Comparison of ENCODE assay signal across 16 cellular contexts in genomic region chr10:1659221-1659791, GRCh38.
"Had no signal": no experiment of that assay in that cellular context is flagged by ENCODE, and none has a peak within 500 bp of the region (broad histone marks: within the 10 kb centered on the region; RNA-seq: fewer than 3 reads in every experiment).

No MANE protein-coding gene starts in this region.

- H3K79me2 ChIP-seq: parathyroid adenoma had no signal

- H3K9me3 Mint-ChIP-seq: memory B cell; natural killer cell treated with Interleukin-12 subunit alpha and Interleukin-12 subunit beta and Interleukin-15 and Interleukin-18, amount 100 ng/mL, for 72 hours; type B pancreatic cell had no signal

- H3K4me3 ChIP-seq: heart left ventricle, spleen, suprapubic skin, thyroid gland had no signal

- H3K9me3 ChIP-seq: heart left ventricle, spleen, suprapubic skin, thyroid gland had no signal

- H3K9ac ChIP-seq: parathyroid adenoma had no signal

- H2AFZ ChIP-seq: parathyroid adenoma had no signal

- H3K27me3 ChIP-seq: foreskin keratinocyte, thyroid gland had no signal

- H3K4me3 Mint-ChIP-seq: memory B cell; natural killer cell treated with Interleukin-12 subunit alpha and Interleukin-12 subunit beta and Interleukin-15 and Interleukin-18, amount 100 ng/mL, for 72 hours; type B pancreatic cell had no signal

- DNase-seq: dermis blood vessel endothelial cell; erythroblast; foreskin keratinocyte; heart left ventricle; kidney glomerular epithelial cell; midbrain; spleen; stimulated activated CD4-positive, alpha-beta T cell treated with anti-CD3 and anti-CD28 coated beads, Interleukin-2, amount 100 ng/mL, for 24 hours; stimulated activated naive CD4-positive, alpha-beta T cell treated with Interleukin-2 at 50 U/mL for 16 hours; thyroid gland had no signal

- H3K36me3 ChIP-seq: heart left ventricle, spleen, suprapubic skin, thyroid gland had no signal

- H3K36me3 Mint-ChIP-seq: memory B cell; natural killer cell treated with Interleukin-12 subunit alpha and Interleukin-12 subunit beta and Interleukin-15 and Interleukin-18, amount 100 ng/mL, for 72 hours; type B pancreatic cell had no signal

- H3K27ac ChIP-seq: foreskin keratinocyte, heart left ventricle, parathyroid adenoma, spleen, suprapubic skin, thyroid gland had no signal

- H3K4me1 ChIP-seq: foreskin keratinocyte, heart left ventricle, parathyroid adenoma, suprapubic skin, thyroid gland had no signal

- ATAC-seq: foreskin keratinocyte; heart left ventricle; natural killer cell treated with Interleukin-12 subunit alpha and Interleukin-12 subunit beta and Interleukin-15 and Interleukin-18, amount 100 ng/mL, for 72 hours; sciatic nerve had no signal

- H3K27ac Mint-ChIP-seq: memory B cell; natural killer cell treated with Interleukin-12 subunit alpha and Interleukin-12 subunit beta and Interleukin-15 and Interleukin-18, amount 100 ng/mL, for 72 hours; type B pancreatic cell had no signal
